20 cellular contexts compared by ENCODE assay signal in the genomic region with DNA sequence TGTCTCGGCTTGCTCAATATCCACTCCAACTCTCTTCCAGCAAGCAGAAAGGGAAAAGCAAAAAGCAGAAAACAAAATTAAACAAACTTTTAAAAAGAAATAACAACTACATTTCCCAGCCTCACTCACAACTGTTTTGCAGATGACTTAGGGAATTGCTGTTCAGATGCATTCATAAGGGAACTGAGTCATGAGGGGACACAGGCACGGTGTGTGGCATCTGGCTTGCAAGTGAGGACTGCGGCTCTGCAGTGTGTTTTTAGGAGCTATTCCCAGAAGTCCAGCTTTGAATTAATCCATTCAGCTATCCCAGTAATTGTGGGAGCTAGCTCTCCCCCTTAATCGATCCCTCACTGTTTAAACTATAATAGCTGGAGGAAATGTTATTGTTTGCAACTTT. TPM values are rescaled to one million over a fixed set of nuclear protein-coding genes. Genes with fewer than 3 reads are reported as not detected.
DNase-seq lines count a peak whose midpoint lies in the region; ATAC-seq, FAIRE-seq and TF ChIP-seq lines count a peak whose summit lies in the region.
"Had no signal": no experiment of that assay in that cellular context is flagged by ENCODE, and none has a peak within 500 bp of the region (broad histone marks: within the 10 kb centered on the region; RNA-seq: fewer than 3 reads in every experiment).

No MANE protein-coding gene starts in this region.

- no peak overlapping the region for H2AFZ ChIP-seq in astrocyte (ENCODE audit: low read depth, low read length)

- CTCF ChIA-PET in RWPE1 (lab: Yijun Ruan, JAX), result no interaction called here

- peak; percentile 57 for ATAC-seq in sciatic nerve
- no peak for ATAC-seq in GM18502 (IDR thresholded peaks at IDR 0.05; ENCODE audit: poor library complexity, unreplicated experiment)
- ATAC-seq in activated naive CD4-positive, alpha-beta T cell treated with anti-CD3 and anti-CD28 coated beads, Interleukin-2, amount 50 U/mL, for 72 hours, result no peak
- ATAC-seq: CD8-positive, alpha-beta T cell; SK-N-SH treated with all-trans-retinoic acid at 6 μM for 48 hours had no signal

- no peak overlapping the region for H3K27ac Mint-ChIP-seq in astrocyte (ENCODE audit: unreplicated experiment)
- H3K27ac Mint-ChIP-seq in activated naive CD4-positive, alpha-beta T cell treated with anti-CD3 and anti-CD28 coated beads, Interleukin-2, amount 50 U/mL, for 72 hours, result no peak overlapping the region
- H3K27ac Mint-ChIP-seq: CD8-positive, alpha-beta T cell had no signal

- H3K9ac ChIP-seq in astrocyte (ENCODE audit: low read length), result no peak overlapping the region
- H3K9ac ChIP-seq: BLaER1 had no signal

- H3K9me3 Mint-ChIP-seq in astrocyte (ENCODE audit: unreplicated experiment), result no peaks in the 10 kb centered on the region
- H3K9me3 Mint-ChIP-seq in activated naive CD4-positive, alpha-beta T cell treated with anti-CD3 and anti-CD28 coated beads, Interleukin-2, amount 50 U/mL, for 72 hours, result peaks cover 0 to 18% of the 10 kb centered on the region in 2 donors

- H3K4me3 ChIP-seq in astrocyte (ENCODE audit: insufficient read depth, low read depth, low read length) (no peak overlapping the region), HAP-1 (no peak overlapping the region)
- H3K4me3 ChIP-seq: BLaER1 had no signal

- POLR2A ChIA-PET in RWPE1 (lab: Yijun Ruan, JAX; ENCODE audit: low non-redundant PET), result no interaction called here

- no peak overlapping the region for H3K27ac ChIP-seq in astrocyte (ENCODE audit: low read depth, low read length)
- no peak overlapping the region for H3K27ac ChIP-seq in RWPE1
- H3K27ac ChIP-seq: BLaER1 had no signal

- H3K36me3 ChIP-seq in astrocyte (ENCODE audit: insufficient read depth, low read length), result no peaks in the 10 kb centered on the region
- no peaks in the 10 kb centered on the region for H3K36me3 ChIP-seq in HAP-1 (replicated peaks)
- H3K36me3 ChIP-seq: BLaER1 had no signal

- H3K36me3 Mint-ChIP-seq in astrocyte (ENCODE audit: low read depth, unreplicated experiment), result no peaks in the 10 kb centered on the region
- no peaks in the 10 kb centered on the region for H3K36me3 Mint-ChIP-seq in activated naive CD4-positive, alpha-beta T cell treated with anti-CD3 and anti-CD28 coated beads, Interleukin-2, amount 50 U/mL, for 72 hours
- H3K36me3 Mint-ChIP-seq: CD8-positive, alpha-beta T cell had no signal

- H3K27me3 ChIP-seq in astrocyte (ENCODE audit: insufficient read depth, low read length) (no peaks in the 10 kb centered on the region), HAP-1 (ENCODE audit: low read depth) (no peaks in the 10 kb centered on the region)
- H3K27me3 ChIP-seq: BLaER1 had no signal

- H3K4me3 Mint-ChIP-seq in astrocyte (ENCODE audit: unreplicated experiment), result no peak overlapping the region
- H3K4me3 Mint-ChIP-seq: CD8-positive, alpha-beta T cell had no signal

- H3K9me3 ChIP-seq in astrocyte (ENCODE audit: insufficient read depth, low read depth, low read length) (no peaks in the 10 kb centered on the region), HAP-1 (no peaks in the 10 kb centered on the region)
- H3K9me3 ChIP-seq: BLaER1 had no signal

- H3K4me2 ChIP-seq in astrocyte (ENCODE audit: low read length), result peak overlapping the region; percentile 20
- H3K4me2 ChIP-seq: BLaER1 had no signal

- H3K4me1 ChIP-seq in astrocyte (ENCODE audit: insufficient read depth, low read length) (no peaks in the 10 kb centered on the region), HAP-1 (no peaks in the 10 kb centered on the region)
- H3K4me1 ChIP-seq: BLaER1 had no signal

- H4K20me1 ChIP-seq in astrocyte (ENCODE audit: insufficient read depth, low read length), result no peaks in the 10 kb centered on the region
- H4K20me1 ChIP-seq: BLaER1 had no signal

- intact Hi-C loops in sciatic nerve (cut with DNase I), result no loop called here

- no peak for FAIRE-seq in astrocyte (lab: Jason Lieb, UNC)
- FAIRE-seq: G401.6 had no signal

- TF ChIP-seq CTCF in astrocyte (IDR thresholded peaks at IDR 0.05; ENCODE audit: insufficient read depth, low read depth, low read length), result no peak
- TF ChIP-seq CTCF in RWPE1 (conservative IDR thresholded peaks at IDR 0.05; ENCODE audit: low read depth), result no peak

- peaks cover 2% of the 10 kb centered on the region for H3K4me1 Mint-ChIP-seq in astrocyte (ENCODE audit: low read depth, unreplicated experiment)

- H3K79me2 ChIP-seq in astrocyte (ENCODE audit: insufficient read depth, low read length), result no peaks in the 10 kb centered on the region

- DNase-seq in EH (ENCODE audit: low read depth), result peak; percentile 18
- peak; percentile 68 for DNase-seq in astrocyte (ENCODE audit: low read depth)
- peak; percentile 7 for DNase-seq in iris pigment epithelial cell (ENCODE audit: low read depth)
- no peak for DNase-seq in sciatic nerve (ENCODE audit: low spot score)
- DNase-seq in HAP-1 (ENCODE audit: low spot score in 2 of 2), result no peak
- DNase-seq in RWPE1 (ENCODE audit: low spot score), result no peak
- DNase-seq in activated naive CD4-positive, alpha-beta T cell treated with anti-CD3 and anti-CD28 coated beads, Interleukin-2, amount 50 U/mL, for 72 hours (ENCODE audit: low spot score in 2 of 2), result no peak
- DNase-seq: ACHN; CD8-positive, alpha-beta T cell; DMS79 treated with DMSO at 0.1 percent for 48 hours; KBM-7; NCI-H1436 treated with DMSO at 0.1 percent for 48 hours; NCI-H2081; NCI-H2227 treated with DMSO at 0.1 percent for 48 hours; NCI-H524; Right ventricle myocardium superior had no signal

- in situ Hi-C loops in HAP-1 (cut with MboI; ENCODE audit: low sequenced_read_pairs), result no loop called here

- H3K27me3 Mint-ChIP-seq in astrocyte (ENCODE audit: low read depth, unreplicated experiment), result no peaks in the 10 kb centered on the region

RNA-seq across cellular contexts. Expression of a gene that starts 30.3 kb away (rescaled TPM):
- total RNA-seq in astrocyte (11.1 and 17.2 TPM in 2 replicates), sciatic nerve (5.6 TPM)
- not detected for total RNA-seq in activated naive CD4-positive, alpha-beta T cell treated with anti-CD3 and anti-CD28 coated beads, Interleukin-2, amount 50 U/mL, for 72 hours
- total RNA-seq: CD8-positive, alpha-beta T cell had no signal

Comparison
In these comparisons a context has a peak if more than half of its experiments do, and no peak if none do; other contexts are left out.
1. DNase-seq: peak in EH (single experiment), astrocyte (single experiment) and iris pigment epithelial cell (single experiment); none in sciatic nerve (single experiment), HAP-1 (0 of 2), RWPE1 (single experiment) and activated naive CD4-positive, alpha-beta T cell treated with anti-CD3 and anti-CD28 coated beads, Interleukin-2, amount 50 U/mL, for 72 hours (0 of 2).